ENCODE assay signal across 22 cellular contexts in genomic region chr11:8271106-8271886, GRCh38. TPM values are rescaled to one million over a fixed set of nuclear protein-coding genes. Genes with fewer than 3 reads are reported as not detected.
"Had no signal": no experiment of that assay in that cellular context is flagged by ENCODE, and none has a peak within 500 bp of the region (broad histone marks: within the 10 kb centered on the region; RNA-seq: fewer than 3 reads in every experiment).

No MANE protein-coding gene starts in this region.

- H3K4me3 Mint-ChIP-seq: activated naive CD4-positive, alpha-beta T cell treated with anti-CD3 and anti-CD28 coated beads for 36 hours; stimulated activated effector memory CD8-positive, alpha-beta T cell treated with anti-CD3 and anti-CD28 coated beads, Interleukin-12 subunit alpha, Interleukin-12 subunit beta, amount 100 ng/mL, for 72 hours had no signal

- H3K9me3 ChIP-seq: body of pancreas, colonic mucosa, gastroesophageal sphincter, prostate gland, right atrium auricular region had no signal

- DNase-seq: activated CD4-positive, alpha-beta T cell treated with anti-CD3 and anti-CD28 coated beads for 1 hour; activated CD8-positive, alpha-beta memory T cell treated with anti-CD3 and anti-CD28 coated beads for 24 hours; activated naive CD4-positive, alpha-beta T cell treated with anti-CD3 and anti-CD28 coated beads for 36 hours; central memory CD4-positive, alpha-beta T cell; colonic mucosa; heart left ventricle; kidney glomerular epithelial cell; left ventricle myocardium inferior; small intestine; stimulated activated CD4-positive, alpha-beta T cell treated with anti-CD3 and anti-CD28 coated beads, Interleukin-4, amount 100 ng/mL, for 1 hour; stomach; T1000; trophoblast cell had no signal

- H3K27ac ChIP-seq: body of pancreas, colonic mucosa, gastroesophageal sphincter, heart left ventricle, left ventricle myocardium inferior, prostate gland, right atrium auricular region, stomach had no signal

- H3K36me3 ChIP-seq: colonic mucosa, gastroesophageal sphincter, heart left ventricle, left ventricle myocardium inferior, prostate gland, right atrium auricular region, stomach had no signal

- H3K4me3 ChIP-seq: body of pancreas, colonic mucosa, gastroesophageal sphincter, heart left ventricle, left ventricle myocardium inferior, prostate gland, right atrium auricular region, stomach had no signal

- H3K4me1 ChIP-seq: prostate gland had no signal

- H3K27me3 ChIP-seq: right atrium auricular region had no signal

- H3K9me3 Mint-ChIP-seq: activated naive CD4-positive, alpha-beta T cell treated with anti-CD3 and anti-CD28 coated beads for 36 hours; stimulated activated effector memory CD8-positive, alpha-beta T cell treated with anti-CD3 and anti-CD28 coated beads, Interleukin-12 subunit alpha, Interleukin-12 subunit beta, amount 100 ng/mL, for 72 hours had no signal

- H3K36me3 Mint-ChIP-seq: stimulated activated effector memory CD8-positive, alpha-beta T cell treated with anti-CD3 and anti-CD28 coated beads, Interleukin-12 subunit alpha, Interleukin-12 subunit beta, amount 100 ng/mL, for 72 hours had no signal

- ATAC-seq: body of pancreas; esophagus mucosa; gastroesophageal sphincter; heart left ventricle; stimulated activated effector memory CD8-positive, alpha-beta T cell treated with anti-CD3 and anti-CD28 coated beads, Interleukin-12 subunit alpha, Interleukin-12 subunit beta, amount 100 ng/mL, for 72 hours had no signal

- H3K4me1 Mint-ChIP-seq: stimulated activated effector memory CD8-positive, alpha-beta T cell treated with anti-CD3 and anti-CD28 coated beads, Interleukin-12 subunit alpha, Interleukin-12 subunit beta, amount 100 ng/mL, for 72 hours had no signal

- H3K27ac Mint-ChIP-seq: activated naive CD4-positive, alpha-beta T cell treated with anti-CD3 and anti-CD28 coated beads for 36 hours; stimulated activated effector memory CD8-positive, alpha-beta T cell treated with anti-CD3 and anti-CD28 coated beads, Interleukin-12 subunit alpha, Interleukin-12 subunit beta, amount 100 ng/mL, for 72 hours had no signal

RNA-seq across cellular contexts. Expression of gene LMO1, which starts 7.6 kb away (rescaled TPM):
- total RNA-seq: activated naive CD4-positive, alpha-beta T cell treated with anti-CD3 and anti-CD28 coated beads for 36 hours; colonic mucosa; esophagus mucosa; gastroesophageal sphincter; mononuclear cell; omental fat pad; prostate gland; right atrium auricular region; stomach; T-helper 1 cell treated with Interleukin-12 subunit alpha and Interleukin-12 subunit beta and Interleukin-4 antibody, amounts not matched to agents 30 ng/mL and 1 ng/mL, for 36 hours had no signal
- polyA plus RNA-seq: small intestine had no signal
